ENCODE assay signal across 9 cellular contexts in the genomic region with DNA sequence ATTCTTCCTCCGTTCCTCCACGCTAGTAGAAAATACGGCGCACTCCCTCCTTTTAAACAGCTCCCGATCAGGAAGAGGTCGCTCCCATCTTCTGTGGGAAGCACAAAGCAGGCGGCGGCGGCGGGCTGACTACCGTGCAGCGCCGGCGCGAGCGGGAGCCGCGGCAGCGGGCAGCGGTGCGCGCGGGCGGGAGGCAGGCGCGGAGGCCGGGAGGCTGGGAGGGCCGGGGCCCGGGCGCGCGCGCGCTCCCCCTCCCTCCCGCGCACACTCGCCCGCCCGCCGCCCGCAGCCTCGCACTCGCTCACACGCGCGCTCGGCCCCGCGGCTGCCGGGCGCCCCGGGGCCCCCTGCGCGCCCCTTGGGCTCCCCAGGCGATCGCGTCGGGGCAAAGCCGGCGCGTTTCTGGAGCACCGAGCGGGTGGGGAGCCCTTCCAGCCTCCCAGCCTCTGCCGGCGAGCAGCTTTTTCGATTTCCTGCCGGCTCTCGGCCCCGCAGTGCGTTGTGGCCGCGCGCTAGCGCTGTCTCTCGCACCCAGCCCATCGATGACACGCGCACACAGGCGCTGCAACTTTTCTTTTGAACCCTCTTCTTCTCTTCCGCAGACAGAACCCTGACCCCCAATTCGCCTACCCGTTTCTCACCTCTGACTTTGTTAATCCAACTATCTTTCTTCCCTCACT. TPM values are rescaled to one million over a fixed set of nuclear protein-coding genes. Genes with fewer than 3 reads are reported as not detected.
A peak's percentile ranks its signal among the peaks of the same experiment; 100 is the strongest.
DNase-seq lines count a peak whose midpoint lies in the region; ATAC-seq and TF ChIP-seq lines count a peak whose summit lies in the region.
"Had no signal": no experiment of that assay in that cellular context is flagged by ENCODE, and none has a peak within 500 bp of the region (broad histone marks: within the 10 kb centered on the region; RNA-seq: fewer than 3 reads in every experiment).

TSS of gene SLC8A1 (minus strand) at position 165 of the 680 bp plus-strand sequence.

- H3K9me3 Mint-ChIP-seq in neural crest cell: no peaks in the 10 kb centered on the region

- peaks cover 50% of the 10 kb centered on the region for H3K27me3 Mint-ChIP-seq in neural crest cell (ENCODE audit: low read depth)

- H3K27me3 ChIP-seq in GM06990 (replicated peaks; ENCODE audit: control insufficient read depth, insufficient read depth, low read length) (peaks cover 2% of the 10 kb centered on the region), WERI-Rb-1 (ENCODE audit: insufficient read depth, low read depth, severe bottlenecking) (no peaks in the 10 kb centered on the region)

- peak; percentile 7 for DNase-seq in GM06990 (ENCODE audit: extremely low read depth, insufficient read length)
- peak; percentile 62 for DNase-seq in WERI-Rb-1
- DNase-seq in foreskin fibroblast: peak in 1 of 2 donors; percentile 76
- peak; percentile 38 for DNase-seq in neural crest cell (ENCODE audit: low read depth, low spot score)
- no peak for DNase-seq in NCI-H1694 treated with DMSO at 0.1 percent for 48 hours (lab: John Stamatoyannopoulos, UW)
- no peak for DNase-seq in HuH-7 (ENCODE audit: low spot score)
- DNase-seq in central memory CD4-positive, alpha-beta T cell: no peak

- TF ChIP-seq CTCF in GM06990 (IDR thresholded peaks at IDR 0.05; ENCODE audit: insufficient read depth, low read length, poor library complexity, severe bottlenecking) (no peak), WERI-Rb-1 (IDR thresholded peaks at IDR 0.05; ENCODE audit: low read depth, low read length) (no peak), foreskin fibroblast (IDR thresholded peaks at IDR 0.05; ENCODE audit: low read depth, low read length) (no peak), neural crest cell (conservative IDR thresholded peaks at IDR 0.05) (no peak)

- H3K4me3 ChIP-seq in GM06990 (replicated peaks; ENCODE audit: low read depth, low read length): peak within 1 kb of the TSS; percentile 20
- peak within 1 kb of the TSS; percentile 89 for H3K4me3 ChIP-seq in WERI-Rb-1 (ENCODE audit: low read depth, low read length)
- H3K4me3 ChIP-seq in foreskin fibroblast (ENCODE audit: low read depth in 1 of 2, low read length in 2 of 2): peak within 1 kb of the TSS; percentile 80 to 89

- peak within 1 kb of the TSS; percentile 92 for H3K4me3 Mint-ChIP-seq in neural crest cell

- peak within 1 kb of the TSS; percentile 70 for H3K27ac Mint-ChIP-seq in neural crest cell (ENCODE audit: unreplicated experiment)

- peak; percentile 50 for ATAC-seq in HG03432 (IDR thresholded peaks at IDR 0.05; ENCODE audit: unreplicated experiment)

- peak within 1 kb of the TSS; percentile 52 for H3K27ac ChIP-seq in WERI-Rb-1
- H3K27ac ChIP-seq: VCaP had no signal

- H3K36me3 ChIP-seq in GM06990 (ENCODE audit: control insufficient read depth, insufficient read depth, low read length) (no peaks in the 10 kb centered on the region), WERI-Rb-1 (no peaks in the 10 kb centered on the region)

- H3K9me3 ChIP-seq in WERI-Rb-1 (ENCODE audit: severe bottlenecking): no peaks in the 10 kb centered on the region

- no peaks in the 10 kb centered on the region for H3K36me3 Mint-ChIP-seq in neural crest cell (ENCODE audit: low read depth)

- H3K4me1 Mint-ChIP-seq in neural crest cell: peaks cover 21% of the 10 kb centered on the region

RNA-seq across cellular contexts. Expression of gene SLC8A1, which starts in this region (rescaled TPM):
- total RNA-seq in neural crest cell: 4.2 and 4.7 TPM in 2 replicates

Comparison
In these comparisons a context has a peak if more than half of its experiments do, and no peak if none do; other contexts are left out.
1. DNase-seq: peak in GM06990 (single experiment), WERI-Rb-1 (single experiment) and neural crest cell (single experiment); none in NCI-H1694 treated with DMSO at 0.1 percent for 48 hours (single experiment), HuH-7 (single experiment) and central memory CD4-positive, alpha-beta T cell (single experiment).
2. H3K4me3 ChIP-seq: peak in every context shown above with its lines; median percentile 89 in WERI-Rb-1; 84 in foreskin fibroblast; 20 in GM06990.